In the genomic region with DNA sequence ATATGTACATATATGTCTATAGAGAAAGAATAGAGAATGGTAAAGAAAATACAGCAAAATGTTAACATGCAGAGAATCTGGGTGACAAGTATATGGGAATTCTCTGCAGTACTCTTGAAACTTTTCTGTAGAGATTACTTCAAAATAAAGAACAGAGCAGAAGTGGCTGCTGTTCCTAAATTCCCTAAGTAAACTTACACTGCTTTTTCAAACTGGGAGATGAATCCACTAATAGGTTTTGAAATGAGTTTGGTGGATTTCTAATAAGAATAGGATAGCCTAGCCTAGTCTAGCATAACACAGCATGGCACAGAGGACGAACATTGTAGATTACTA, we compare ENCODE assay signal across 10 cellular contexts. TPM values are rescaled to one million over a fixed set of nuclear protein-coding genes. Genes with fewer than 3 reads are reported as not detected.
A peak's percentile ranks its signal among the peaks of the same experiment; 100 is the strongest.
DNase-seq lines count a peak whose midpoint lies in the region; ATAC-seq, FAIRE-seq and TF ChIP-seq lines count a peak whose summit lies in the region.
"Had no signal": no experiment of that assay in that cellular context is flagged by ENCODE, and none has a peak within 500 bp of the region (broad histone marks: within the 10 kb centered on the region; RNA-seq: fewer than 3 reads in every experiment).

No MANE protein-coding gene starts in this region.

- H3K9ac ChIP-seq in duodenal mucosa (ENCODE audit: low read depth in 1 of 2, low read length in 2 of 2) (no peak overlapping the region), rectal smooth muscle tissue (ENCODE audit: low read length) (no peak overlapping the region)

- H3K36me3 Mint-ChIP-seq in IgD-negative memory B cell = no peaks in the 10 kb centered on the region

- H3K4me3 Mint-ChIP-seq in IgD-negative memory B cell = peak overlapping the region in 2 of 4 donors; percentile 87 to 88

- no peak overlapping the region for H3K27ac ChIP-seq in duodenal mucosa (ENCODE audit: low read depth, low read length)
- no peak overlapping the region for H3K27ac ChIP-seq in rectal smooth muscle tissue (ENCODE audit: low read depth, low read length)
- H3K27ac ChIP-seq: foreskin keratinocyte had no signal

- H3K27ac Mint-ChIP-seq in IgD-negative memory B cell = peak overlapping the region; percentile 11 to 78 (median 48)

- H3K27me3 ChIP-seq in duodenal mucosa (ENCODE audit: control insufficient read depth in 1 of 2, insufficient read depth in 2 of 2, low read length in 2 of 2) (peaks cover 32 to 33% of the 10 kb centered on the region in 2 donors), rectal smooth muscle tissue (ENCODE audit: control insufficient read depth, insufficient read depth, low read length) (peaks cover 7% of the 10 kb centered on the region)

- H3K4me1 ChIP-seq in duodenal mucosa (ENCODE audit: control insufficient read depth in 1 of 2, insufficient read depth in 2 of 2, low read length in 2 of 2) = peaks cover 0 to 12% of the 10 kb centered on the region in 2 donors
- peaks cover 3% of the 10 kb centered on the region for H3K4me1 ChIP-seq in rectal smooth muscle tissue (ENCODE audit: control insufficient read depth, insufficient read depth, low read length)
- H3K4me1 ChIP-seq: foreskin keratinocyte had no signal

- DNase-seq in glomerular visceral epithelial cell (ENCODE audit: extremely low spot score) = no peak
- DNase-seq in NCI-H82 treated with DMSO at 0.1 percent for 48 hours (lab: John Stamatoyannopoulos, UW; ENCODE audit: unreplicated experiment) = no peak
- no peak for DNase-seq in H54 (ENCODE audit: insufficient read length, low spot score)
- no peak for DNase-seq in NCI-H524 (lab: John Stamatoyannopoulos, UW)
- DNase-seq: foreskin keratinocyte had no signal

- peaks cover 1% of the 10 kb centered on the region for H3K27me3 Mint-ChIP-seq in IgD-negative memory B cell

- H3K4me3 ChIP-seq in duodenal mucosa (ENCODE audit: low read depth in 1 of 2, low read length in 2 of 2) (peak overlapping the region; percentile 45 to 67), rectal smooth muscle tissue (ENCODE audit: low read length) (peak overlapping the region; percentile 70)

- H3K9me3 Mint-ChIP-seq in IgD-negative memory B cell = no peaks in the 10 kb centered on the region

- H3K36me3 ChIP-seq in duodenal mucosa (ENCODE audit: control insufficient read depth in 1 of 2, insufficient read depth in 2 of 2, low read length in 2 of 2) (no peaks in the 10 kb centered on the region), rectal smooth muscle tissue (ENCODE audit: control insufficient read depth, insufficient read depth, low read length) (no peaks in the 10 kb centered on the region)

- peak; percentile 29 for ATAC-seq in GM18870 (IDR thresholded peaks at IDR 0.05; ENCODE audit: unreplicated experiment)

- H3K9me3 ChIP-seq in duodenal mucosa (ENCODE audit: control insufficient read depth in 1 of 2, low read length in 2 of 2) = no peaks in the 10 kb centered on the region

- FAIRE-seq in H54 (lab: Jason Lieb, UNC) = no peak
- FAIRE-seq: G401.6 had no signal

- peaks cover 0 to 18% (median 10%) of the 10 kb centered on the region in 3 donors for H3K4me1 Mint-ChIP-seq in IgD-negative memory B cell

- TF ChIP-seq POLR2A in H54 (IDR thresholded peaks at IDR 0.05; ENCODE audit: low read depth, low read length) = no peak

RNA-seq across cellular contexts. Expression of gene CR2, which starts 0.5 kb away (rescaled TPM):
- 44.7 TPM for polyA plus RNA-seq in IgD-negative memory B cell
- polyA plus RNA-seq: foreskin keratinocyte had no signal

RNA-seq across cellular contexts. Expression of gene CR1, which starts 42.3 kb away (rescaled TPM):
- 37.3 TPM for polyA plus RNA-seq in IgD-negative memory B cell
- polyA plus RNA-seq: foreskin keratinocyte had no signal
